In the genomic region with DNA sequence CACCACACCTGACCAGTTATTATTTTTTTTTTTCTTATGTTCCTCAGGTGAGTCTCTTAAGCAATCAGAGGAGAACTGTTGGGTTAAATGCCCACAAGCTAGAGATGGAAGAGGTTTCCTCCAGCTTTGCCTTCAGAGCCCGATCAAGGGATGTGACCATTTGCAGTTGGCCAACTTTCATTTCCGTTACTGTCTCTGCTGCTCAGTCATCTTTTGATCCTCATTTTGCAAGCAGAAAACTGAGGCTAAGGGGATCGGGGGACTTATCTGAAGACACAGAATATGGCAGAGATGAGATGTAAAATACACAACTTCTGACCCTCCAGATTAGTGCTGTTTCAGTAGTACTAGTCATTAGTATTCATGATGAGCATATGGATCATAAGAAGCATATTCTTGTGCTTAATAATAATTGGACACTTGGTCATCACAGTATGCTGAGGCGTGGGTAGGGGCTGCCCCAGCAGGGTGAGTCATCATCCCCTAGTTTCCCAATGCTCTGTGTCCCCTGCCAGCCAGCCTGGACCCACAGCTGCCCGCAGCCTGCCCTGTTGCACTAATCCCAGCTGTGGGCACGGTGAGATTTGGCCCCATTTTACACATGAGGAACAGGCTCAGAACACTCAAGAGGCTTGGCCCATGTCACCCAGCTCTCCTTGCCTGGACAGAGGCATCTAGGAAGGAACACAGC, we compare ENCODE assay signal across 1 cellular context.
TF ChIP-seq lines count a peak whose summit lies in the region.

No MANE protein-coding gene starts in this region.

TF ChIP-seq in IMR-90, 13 proteins besides CTCF, POLR2A, EP300 and RAD21 (continued from another document):
- TF ChIP-seq RCOR1 (IDR thresholded peaks at IDR 0.05; ENCODE audit: insufficient replicate concordance, low read length): peak; percentile 64
- peak; percentile 95 for TF ChIP-seq FOS (IDR thresholded peaks at IDR 0.05; ENCODE audit: low read depth, low read length)
- no peak for TF ChIP-seq RFX5 (IDR thresholded peaks at IDR 0.05; ENCODE audit: low read depth, low read length)
